In the genomic region with DNA sequence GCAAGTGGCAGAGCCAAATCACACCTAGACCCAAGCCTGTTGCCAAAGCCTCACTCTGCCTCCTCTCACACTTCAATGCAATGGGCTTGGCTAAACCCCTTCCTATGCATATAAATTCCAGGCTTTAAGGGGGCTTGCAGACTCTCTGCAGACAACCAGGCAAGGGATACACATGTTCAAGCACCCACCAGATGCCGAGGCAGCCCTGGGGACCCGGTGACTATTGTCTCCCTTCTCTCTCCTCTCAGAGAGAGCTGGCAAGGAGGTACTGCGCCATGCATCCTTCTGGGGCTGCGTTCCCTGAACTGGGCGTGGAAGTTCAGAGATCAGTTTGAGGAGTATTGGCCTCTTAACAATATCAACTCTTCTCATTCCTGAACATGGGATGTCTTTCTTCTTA, we compare ENCODE assay signal across 29 cellular contexts.
A peak's percentile ranks its signal among the peaks of the same experiment; 100 is the strongest.
DNase-seq lines count a peak whose midpoint lies in the region; ATAC-seq and TF ChIP-seq lines count a peak whose summit lies in the region.
"Had no signal": no experiment of that assay in that cellular context is flagged by ENCODE, and none has a peak within 500 bp of the region (broad histone marks: within the 10 kb centered on the region; RNA-seq: fewer than 3 reads in every experiment).

No MANE protein-coding gene starts in this region.

- no peak overlapping the region for H2AFZ ChIP-seq in GM23248
- H2AFZ ChIP-seq: PC-9 had no signal

- TF ChIP-seq CTCF in type B pancreatic cell (conservative IDR thresholded peaks at IDR 0.05), result no peak

- H3K36me3 ChIP-seq in GM23248 (ENCODE audit: low read depth), result peaks cover 13% of the 10 kb centered on the region
- H3K36me3 ChIP-seq: SJSA1 had no signal

- WGBS in GM23248 (ENCODE audit: low coverage in 1 of 2, low lambda C conversion rate in 2 of 2, missing lambda C conversion rate in 2 of 2), 2 experiments, result 93 to 99% methylated on average over 5 of the region's 5 CpGs

- no peaks in the 10 kb centered on the region for H3K36me3 Mint-ChIP-seq in activated naive CD4-positive, alpha-beta T cell treated with anti-CD3 and anti-CD28 coated beads, Interleukin-2, amount 10 ng/mL, durations not matched to agents 7 days and 5 days
- H3K36me3 Mint-ChIP-seq in type B pancreatic cell, result no peaks in the 10 kb centered on the region
- H3K36me3 Mint-ChIP-seq: CD8-positive, alpha-beta T cell had no signal

- H3K9me3 Mint-ChIP-seq in activated naive CD4-positive, alpha-beta T cell treated with anti-CD3 and anti-CD28 coated beads, Interleukin-2, amount 10 ng/mL, durations not matched to agents 7 days and 5 days, result no peaks in the 10 kb centered on the region
- H3K9me3 Mint-ChIP-seq in type B pancreatic cell, result peaks cover 7% of the 10 kb centered on the region
- H3K9me3 Mint-ChIP-seq: CD8-positive, alpha-beta T cell had no signal

- H3K4me1 Mint-ChIP-seq in activated naive CD4-positive, alpha-beta T cell treated with anti-CD3 and anti-CD28 coated beads, Interleukin-2, amount 10 ng/mL, durations not matched to agents 7 days and 5 days, result peaks cover 3% of the 10 kb centered on the region
- H3K4me1 Mint-ChIP-seq in type B pancreatic cell (ENCODE audit: unreplicated experiment), result peaks cover 12% of the 10 kb centered on the region
- H3K4me1 Mint-ChIP-seq: B cell had no signal

- in situ Hi-C loops in GM23248 (cut with MboI), result no loop called here

- no peaks in the 10 kb centered on the region for H3K9me2 ChIP-seq in GM23248 (ENCODE audit: insufficient read depth)

- H3K27me3 ChIP-seq in GM23248 (replicated peaks; ENCODE audit: insufficient read depth), result no peaks in the 10 kb centered on the region
- H3K27me3 ChIP-seq: SJSA1 had no signal

- peaks cover 9% of the 10 kb centered on the region for H3K4me1 ChIP-seq in GM23248 (ENCODE audit: insufficient read depth)
- H3K4me1 ChIP-seq: SJSA1 had no signal

- ATAC-seq in GM21619 (IDR thresholded peaks at IDR 0.05; ENCODE audit: unreplicated experiment), result no peak
- ATAC-seq: CD8-positive, alpha-beta T cell; GM12878 had no signal

- no peak overlapping the region for H3K4me3 ChIP-seq in GM23248
- H3K4me3 ChIP-seq: GM12878, PC-9, SJSA1 had no signal

- H4K20me1 ChIP-seq in GM23248 (ENCODE audit: insufficient read depth), result peaks cover 6% of the 10 kb centered on the region; the same call in 1 of the 2 replicates

- H3K9ac ChIP-seq in GM23248, result no peak overlapping the region

- CTCF ChIA-PET in activated naive CD4-positive, alpha-beta T cell treated with anti-CD3 and anti-CD28 coated beads, Interleukin-2, amount 10 ng/mL, durations not matched to agents 7 days and 5 days (lab: Charles Lee), result no interaction called here

- H3K27ac Mint-ChIP-seq in activated naive CD4-positive, alpha-beta T cell treated with anti-CD3 and anti-CD28 coated beads, Interleukin-2, amount 10 ng/mL, durations not matched to agents 7 days and 5 days, result no peak overlapping the region
- no peak overlapping the region for H3K27ac Mint-ChIP-seq in type B pancreatic cell
- H3K27ac Mint-ChIP-seq: B cell; CD8-positive, alpha-beta T cell had no signal

- peak; percentile 0 for DNase-seq in NCI-H1092 treated with DMSO at 0.1 percent for 48 hours (lab: John Stamatoyannopoulos, UW)
- no peak for DNase-seq in NCI-H1092 (lab: John Stamatoyannopoulos, UW)
- DNase-seq in activated naive CD4-positive, alpha-beta T cell treated with anti-CD3 and anti-CD28 coated beads, Interleukin-2, amount 10 ng/mL, durations not matched to agents 7 days and 5 days, result peak; percentile 13
- no peak for DNase-seq in activated naive CD4-positive, alpha-beta T cell (lab: John Stamatoyannopoulos, UW)
- peak; percentile 83 for DNase-seq in mesenteric fat pad (ENCODE audit: low spot score)
- DNase-seq in type B pancreatic cell (ENCODE audit: extremely low spot score, unreplicated experiment), result peak; percentile 52
- no peak for DNase-seq in GM23248
- DNase-seq: CD8-positive, alpha-beta T cell; DMS 273 treated with DMSO at 0.1 percent for 48 hours; DMS79; EL; GDM1; Karpas-422; NCI-H1105 treated with DMSO at 0.1 percent for 48 hours; NCI-H146; NCI-H1930; NCI-H2107; NCI-H524 treated with DMSO at 0.1 percent for 48 hours; NCI-H774; PC-9; Right ventricle myocardium superior had no signal

- H3K4me2 ChIP-seq in GM23248 (ENCODE audit: unreplicated experiment), result no peak overlapping the region
- H3K4me2 ChIP-seq: PC-9 had no signal

- H3K9me3 ChIP-seq in GM23248 (ENCODE audit: low read depth), result no peaks in the 10 kb centered on the region
- H3K9me3 ChIP-seq: Caco-2, SJSA1 had no signal

- H3K79me2 ChIP-seq in GM23248 (ENCODE audit: insufficient read depth), result peaks cover 88% of the 10 kb centered on the region

- peaks cover 18% of the 10 kb centered on the region; the same call in 1 of the 2 replicates for H3F3A ChIP-seq in GM23248 (ENCODE audit: insufficient read depth)

- H3K4me3 Mint-ChIP-seq in activated naive CD4-positive, alpha-beta T cell treated with anti-CD3 and anti-CD28 coated beads, Interleukin-2, amount 10 ng/mL, durations not matched to agents 7 days and 5 days, result no peak overlapping the region
- H3K4me3 Mint-ChIP-seq in type B pancreatic cell, result no peak overlapping the region
- H3K4me3 Mint-ChIP-seq: B cell; CD8-positive, alpha-beta T cell had no signal

- H3K27ac ChIP-seq in GM23248, result no peak overlapping the region
- H3K27ac ChIP-seq: 22Rv1, C4-2B, HL-60, PC-9, SJSA1 had no signal

- peaks cover 39% of the 10 kb centered on the region for H3K27me3 Mint-ChIP-seq in activated naive CD4-positive, alpha-beta T cell treated with anti-CD3 and anti-CD28 coated beads, Interleukin-2, amount 10 ng/mL, durations not matched to agents 7 days and 5 days
- H3K27me3 Mint-ChIP-seq in type B pancreatic cell, result no peaks in the 10 kb centered on the region

Comparison
In these comparisons a context has a peak if more than half of its experiments do, and no peak if none do; other contexts are left out.
1. DNase-seq: peak in NCI-H1092 treated with DMSO at 0.1 percent for 48 hours (single experiment), activated naive CD4-positive, alpha-beta T cell treated with anti-CD3 and anti-CD28 coated beads, Interleukin-2, amount 10 ng/mL, durations not matched to agents 7 days and 5 days (single experiment), mesenteric fat pad (single experiment) and type B pancreatic cell (single experiment); none in NCI-H1092 (single experiment), activated naive CD4-positive, alpha-beta T cell (0 of 4) and GM23248 (single experiment).